20 cellular contexts compared by ENCODE assay signal in the genomic region with DNA sequence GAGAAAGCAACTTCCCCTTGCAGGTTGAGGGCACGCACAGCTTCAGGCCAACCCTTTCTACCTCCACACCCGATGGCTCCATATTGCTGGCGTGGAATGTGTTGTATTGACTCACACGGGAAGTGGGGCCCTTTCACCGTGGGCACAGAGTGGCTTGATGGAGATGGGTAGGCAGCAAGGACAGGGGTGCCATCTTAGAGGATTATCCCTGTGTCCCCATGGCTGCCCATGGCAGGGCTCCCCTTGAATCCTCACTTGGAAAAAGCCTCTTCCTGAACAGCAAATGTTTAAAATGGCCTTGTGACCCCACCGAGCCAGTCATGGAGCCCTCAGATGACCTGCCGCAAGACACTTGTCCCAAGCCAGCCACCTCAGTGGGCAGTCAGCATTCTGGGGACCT. TPM values are rescaled to one million over a fixed set of nuclear protein-coding genes. Genes with fewer than 3 reads are reported as not detected.
DNase-seq lines count a peak whose midpoint lies in the region; ATAC-seq, FAIRE-seq and TF ChIP-seq lines count a peak whose summit lies in the region.
"Had no signal": no experiment of that assay in that cellular context is flagged by ENCODE, and none has a peak within 500 bp of the region (broad histone marks: within the 10 kb centered on the region; RNA-seq: fewer than 3 reads in every experiment).

No MANE protein-coding gene starts in this region.

- H3K9me3 ChIP-seq in body of pancreas = no peaks in the 10 kb centered on the region
- no peaks in the 10 kb centered on the region for H3K9me3 ChIP-seq in mesenchymal stem cell (ENCODE audit: control insufficient read depth, low read length)
- no peaks in the 10 kb centered on the region for H3K9me3 ChIP-seq in CD4-positive, alpha-beta T cell (ENCODE audit: control insufficient read depth, low read length)
- H3K9me3 ChIP-seq: BE2C, Caco-2 had no signal

- H3K79me1 ChIP-seq in mesenchymal stem cell (replicated peaks; ENCODE audit: low read length, poor library complexity, severe bottlenecking) = no peaks in the 10 kb centered on the region

- intact Hi-C loops in body of pancreas (cut with DNase I) (no loop called here), posterior vena cava (cut with DNase I) (no loop called here)
- intact Hi-C loops in CD4-positive, alpha-beta T cell (cut with DNase I, micrococcal nuclease) = no loop called here

- peaks cover 24% of the 10 kb centered on the region in 2 donors for H3K27me3 Mint-ChIP-seq in effector memory CD8-positive, alpha-beta T cell
- peaks cover 5% of the 10 kb centered on the region for H3K27me3 Mint-ChIP-seq in CD4-positive, alpha-beta T cell

- no peak overlapping the region for H3K4ac ChIP-seq in mesenchymal stem cell (ENCODE audit: low read depth in 1 of 2, low read length in 2 of 2)

- peak overlapping the region; percentile 59 for H2BK12ac ChIP-seq in mesenchymal stem cell (ENCODE audit: low read length in 2 of 2)

- no peaks in the 10 kb centered on the region for H3K36me3 ChIP-seq in body of pancreas (replicated peaks in 1 of 2; ENCODE audit: insufficient read depth in 1 of 2, low read depth in 2 of 2)
- H3K36me3 ChIP-seq in mesenchymal stem cell (ENCODE audit: control insufficient read depth in 1 of 2, insufficient read depth in 2 of 2, low read depth in 1 of 2, low read length in 2 of 2) = peaks cover 0 to 3% of the 10 kb centered on the region in 2 experiments
- H3K36me3 ChIP-seq: BE2C had no signal

- H3K4me3 Mint-ChIP-seq in effector memory CD8-positive, alpha-beta T cell = no peak overlapping the region
- no peak overlapping the region for H3K4me3 Mint-ChIP-seq in CD4-positive, alpha-beta T cell
- H3K4me3 Mint-ChIP-seq: CD4-positive, CD25-positive, alpha-beta regulatory T cell had no signal

- no peak for TF ChIP-seq CTCF in body of pancreas (IDR thresholded peaks at IDR 0.05)
- TF ChIP-seq CTCF in CD4-positive, alpha-beta T cell (IDR thresholded peaks at IDR 0.05) = no peak

- no peak overlapping the region for H2AFZ ChIP-seq in mesenchymal stem cell (ENCODE audit: low read depth, low read length)

- H3K27me3 ChIP-seq in body of pancreas (no peaks in the 10 kb centered on the region), mesenchymal stem cell (ENCODE audit: control insufficient read depth in 1 of 2, insufficient read depth in 1 of 2, low read length in 2 of 2) (peaks cover 0 to 27% of the 10 kb centered on the region in 2 experiments)
- H3K27me3 ChIP-seq in CD4-positive, alpha-beta T cell (ENCODE audit: control insufficient read depth, insufficient read depth, low read length) = no peaks in the 10 kb centered on the region
- H3K27me3 ChIP-seq: BE2C had no signal

- POLR2A ChIA-PET in CD4-positive, alpha-beta T cell (lab: Charles Lee) = no interaction called here

- H3K23ac ChIP-seq in mesenchymal stem cell (ENCODE audit: low read length in 2 of 2) = no peak overlapping the region

- H2BK120ac ChIP-seq in mesenchymal stem cell (ENCODE audit: low read depth, low read length) = no peak overlapping the region

- H4K91ac ChIP-seq in mesenchymal stem cell (ENCODE audit: low read length) = no peak overlapping the region

- ATAC-seq in body of pancreas = no peak
- ATAC-seq in effector memory CD8-positive, alpha-beta T cell (replicated peaks) = no peak
- no peak for ATAC-seq in CD4-positive, alpha-beta T cell (ENCODE audit: poor library complexity)

- CTCF ChIA-PET in CD4-positive, alpha-beta T cell (lab: Charles Lee) = no interaction called here

- H3K4me1 ChIP-seq in body of pancreas (peaks cover 74% of the 10 kb centered on the region), mesenchymal stem cell (ENCODE audit: control insufficient read depth, insufficient read depth, low read depth, low read length) (peaks cover 6% of the 10 kb centered on the region)
- H3K4me1 ChIP-seq: BE2C, Caco-2 had no signal

- no peaks in the 10 kb centered on the region for H3K9me3 Mint-ChIP-seq in effector memory CD8-positive, alpha-beta T cell
- no peaks in the 10 kb centered on the region for H3K9me3 Mint-ChIP-seq in CD4-positive, alpha-beta T cell

- no peak for DNase-seq in body of pancreas
- DNase-seq in mesenchymal stem cell = no peak
- DNase-seq in posterior vena cava (ENCODE audit: low spot score) = peak; percentile 49
- DNase-seq in urothelium cell line (ENCODE audit: low spot score) = no peak
- DNase-seq in effector memory CD8-positive, alpha-beta T cell = no peak
- DNase-seq in NK-92 treated with Interleukin-12 subunit alpha and Interleukin-12 subunit beta, amount 100 ng/mL, for 24 hours (lab: John Stamatoyannopoulos, UW) = no peak
- no peak for DNase-seq in CD4-positive, alpha-beta T cell
- DNase-seq: ACHN; BE2C; C1 segment of cervical spinal cord; Caco-2; CD4-positive, CD25-positive, alpha-beta regulatory T cell; HCEC 1CT had no signal

- TF ChIP-seq POLR2A in body of pancreas (IDR thresholded peaks at IDR 0.05) = no peak

- peak overlapping the region; percentile 75 to 82 (median 81) for H3K27ac ChIP-seq in body of pancreas
- no peak overlapping the region for H3K27ac ChIP-seq in mesenchymal stem cell (ENCODE audit: low read length, poor library complexity, severe bottlenecking)
- no peak overlapping the region for H3K27ac ChIP-seq in CD4-positive, alpha-beta T cell (ENCODE audit: low read depth, low read length)
- H3K27ac ChIP-seq: HL-60 had no signal

- no peak overlapping the region for H2AK5ac ChIP-seq in mesenchymal stem cell (ENCODE audit: low read length, severe bottlenecking)

- H2BK5ac ChIP-seq in mesenchymal stem cell (ENCODE audit: low read depth, low read length, poor library complexity, severe bottlenecking) = no peak overlapping the region

- 86 to 90% methylated on average over 4 to 7 of the region's 7 CpGs for WGBS in body of pancreas, 2 donors
- WGBS in mesenchymal stem cell = 95% methylated on average over 7 of the region's 7 CpGs

- no peak overlapping the region for H3K4me2 ChIP-seq in mesenchymal stem cell (ENCODE audit: low read length, poor library complexity, severe bottlenecking)

- H3K27ac Mint-ChIP-seq in effector memory CD8-positive, alpha-beta T cell = no peak overlapping the region
- H3K27ac Mint-ChIP-seq in CD4-positive, alpha-beta T cell = no peak overlapping the region
- H3K27ac Mint-ChIP-seq: CD4-positive, CD25-positive, alpha-beta regulatory T cell had no signal

- H3K4me3 ChIP-seq in body of pancreas = no peak overlapping the region
- H3K4me3 ChIP-seq in mesenchymal stem cell (ENCODE audit: insufficient read depth in 1 of 2, low read depth in 1 of 2, low read length in 2 of 2) = no peak overlapping the region

- H3K14ac ChIP-seq in mesenchymal stem cell (ENCODE audit: low read length in 2 of 2) = no peak overlapping the region

- no peak overlapping the region for H4K8ac ChIP-seq in mesenchymal stem cell (ENCODE audit: low read length)

- FAIRE-seq in urothelium cell line (lab: Jason Lieb, UNC) = peak; percentile 65
- FAIRE-seq: A204.1, D721Med, G401.6, GM12891, GM19239 had no signal

- peak overlapping the region; percentile 21 to 24 for H3K18ac ChIP-seq in mesenchymal stem cell (ENCODE audit: low read depth in 1 of 2, low read length in 2 of 2)

- H3K36me3 Mint-ChIP-seq in effector memory CD8-positive, alpha-beta T cell (ENCODE audit: insufficient read depth) = no peaks in the 10 kb centered on the region
- H3K36me3 Mint-ChIP-seq in CD4-positive, alpha-beta T cell (ENCODE audit: low read depth) = no peaks in the 10 kb centered on the region
- H3K36me3 Mint-ChIP-seq: CD4-positive, CD25-positive, alpha-beta regulatory T cell had no signal

- no peak overlapping the region for H3K9ac ChIP-seq in mesenchymal stem cell (ENCODE audit: low read length)

- no peak overlapping the region for H2BK15ac ChIP-seq in mesenchymal stem cell (ENCODE audit: low read depth, poor library complexity, severe bottlenecking)

- H3K4me1 Mint-ChIP-seq in effector memory CD8-positive, alpha-beta T cell (ENCODE audit: low read depth in 2 of 2) = no peaks in the 10 kb centered on the region
- H3K4me1 Mint-ChIP-seq in CD4-positive, alpha-beta T cell (ENCODE audit: low read depth) = no peaks in the 10 kb centered on the region
- H3K4me1 Mint-ChIP-seq: CD4-positive, CD25-positive, alpha-beta regulatory T cell had no signal

RNA-seq across cellular contexts. Expression of gene CXCL12, which starts 31.2 kb away (rescaled TPM):
- total RNA-seq in body of pancreas (100 to 1,000 TPM in 1 of 2 donors, 10 to 100 TPM in 1; 93.7 to 158 TPM), posterior vena cava (100 to 1,000 TPM; 206 to 238 TPM)
- polyA plus RNA-seq in mesenchymal stem cell (2013, experiment 1 of 2) = 734 TPM
- 748 TPM for polyA plus RNA-seq in mesenchymal stem cell (2013, experiment 2 of 2)
- not detected for total RNA-seq in CD4-positive, alpha-beta T cell
- total RNA-seq: CD4-positive, CD25-positive, alpha-beta regulatory T cell; HT1080 had no signal
- polyA plus RNA-seq: CD4-positive, CD25-positive, alpha-beta regulatory T cell had no signal

Comparison
In these comparisons a context has a peak if more than half of its experiments do, and no peak if none do; other contexts are left out.
1. H3K27ac ChIP-seq: peak in body of pancreas (4 of 4); none in mesenchymal stem cell (single experiment) and CD4-positive, alpha-beta T cell (single experiment).
2. RNA of gene CXCL12, which starts 31.2 kb away (total RNA-seq): 206 to 238 TPM in posterior vena cava and 93.7 to 158 TPM in body of pancreas; not detected in CD4-positive, alpha-beta T cell; every median in the first group is over 10 times any median in the second.